8 cellular contexts compared by ENCODE assay signal in genomic region chr3:16841906-16842709, GRCh38. TPM values are rescaled to one million over a fixed set of nuclear protein-coding genes. Genes with fewer than 3 reads are reported as not detected.
DNase-seq lines count a peak whose midpoint lies in the region; ATAC-seq, FAIRE-seq and TF ChIP-seq lines count a peak whose summit lies in the region.

No MANE protein-coding gene starts in this region.

- H3K27ac ChIP-seq in foreskin keratinocyte, result no peak overlapping the region

- no peak for FAIRE-seq in HTR-8/SVneo (lab: Jason Lieb, UNC)

- no peak for TF ChIP-seq CTCF in GM20000 (IDR thresholded peaks at IDR 0.05; ENCODE audit: extremely low read depth, missing control alignments)
- no peak for TF ChIP-seq CTCF in foreskin keratinocyte (conservative IDR thresholded peaks at IDR 0.05)

- peak; percentile 67 for ATAC-seq in HG03575 (IDR thresholded peaks at IDR 0.05; ENCODE audit: extremely low read depth, insufficient number of reproducible peaks, low FRiP score, unreplicated experiment)
- peak; percentile 40 for ATAC-seq in foreskin keratinocyte

- H3K4me1 ChIP-seq in foreskin keratinocyte, result no peaks in the 10 kb centered on the region

- DNase-seq in COLO668 (lab: John Stamatoyannopoulos, UW; ENCODE audit: unreplicated experiment) (peak; percentile 57), GM20000 (ENCODE audit: low spot score) (peak; percentile 47), foreskin keratinocyte (no peak), HTR-8/SVneo (ENCODE audit: insufficient read length, low spot score) (no peak), putamen (ENCODE audit: low spot score) (no peak)
- DNase-seq in activated CD4-positive, alpha-beta T cell treated with anti-CD3 and anti-CD28 coated beads, Interleukin-2, amount 50 U/mL, for 4 hours, result peak; percentile 57 to 62
- DNase-seq in stimulated activated CD4-positive, alpha-beta T cell treated with anti-CD3 and anti-CD28 coated beads, Interleukin-1b, Interleukin-23, amount 100 ng/mL, for 4 hours (ENCODE audit: low read depth in 2 of 2), result peak; percentile 45 to 51

- H3K27me3 ChIP-seq in foreskin keratinocyte, result peaks cover 3% of the 10 kb centered on the region

RNA-seq across cellular contexts. Expression of gene PLCL2, which starts 42.6 kb away (rescaled TPM):
- 1.7 TPM in 2 replicates for total RNA-seq in foreskin keratinocyte
- 0.60 and 0.61 TPM in 2 replicates for polyA plus RNA-seq in foreskin keratinocyte

Comparison
In these comparisons a context has a peak if more than half of its experiments do, and no peak if none do; other contexts are left out.
1. DNase-seq: peak in COLO668 (single experiment), GM20000 (single experiment), activated CD4-positive, alpha-beta T cell treated with anti-CD3 and anti-CD28 coated beads, Interleukin-2, amount 50 U/mL, for 4 hours (2 of 2) and stimulated activated CD4-positive, alpha-beta T cell treated with anti-CD3 and anti-CD28 coated beads, Interleukin-1b, Interleukin-23, amount 100 ng/mL, for 4 hours (2 of 2); none in foreskin keratinocyte (0 of 2), HTR-8/SVneo (single experiment) and putamen (single experiment).